ENCODE assay signal across 11 cellular contexts in the genomic region with DNA sequence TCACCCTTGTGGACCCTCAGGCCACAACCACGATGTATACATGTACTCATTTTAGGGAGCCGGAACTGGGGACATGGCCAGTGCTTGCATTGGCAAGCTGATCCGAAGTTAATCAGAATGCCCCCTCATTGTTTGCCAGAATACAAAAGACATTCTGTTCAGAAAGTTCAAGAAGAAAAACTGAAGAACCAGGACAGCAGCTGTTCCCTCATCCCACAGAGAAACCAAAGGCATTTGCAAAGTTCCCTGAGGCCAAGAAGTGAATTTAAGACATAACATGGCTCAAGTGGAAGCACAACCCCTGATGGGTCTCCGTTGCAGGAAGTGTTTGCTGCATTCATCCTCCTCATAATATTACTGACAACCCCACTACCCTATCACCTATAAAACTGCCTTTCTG.
A peak's percentile ranks its signal among the peaks of the same experiment; 100 is the strongest.
DNase-seq lines count a peak whose midpoint lies in the region; ATAC-seq, FAIRE-seq and TF ChIP-seq lines count a peak whose summit lies in the region.
"Had no signal": no experiment of that assay in that cellular context is flagged by ENCODE, and none has a peak within 500 bp of the region (broad histone marks: within the 10 kb centered on the region; RNA-seq: fewer than 3 reads in every experiment).

No MANE protein-coding gene starts in this region.

- H3K9ac ChIP-seq in kidney (ENCODE audit: low read length in 2 of 2): peak overlapping the region in 1 of 2 donors; percentile 68
- peak overlapping the region; percentile 88 to 94 (median 91) for H3K9ac ChIP-seq in skeletal muscle tissue (ENCODE audit: low read depth in 1 of 3, low read length in 3 of 3)

- no peak for FAIRE-seq in kidney (lab: Jason Lieb, UNC)

- intact Hi-C loops in MCF 10A (cut with micrococcal nuclease): no loop called here
- intact Hi-C loops in kidney (cut with DNase I): no loop called here

- ATAC-seq in GM21529 (IDR thresholded peaks at IDR 0.05; ENCODE audit: unreplicated experiment) (no peak), GM19467 (IDR thresholded peaks at IDR 0.05; ENCODE audit: unreplicated experiment) (no peak)

- H3K4me1 ChIP-seq in kidney (ENCODE audit: control insufficient read depth in 1 of 2, insufficient read depth in 1 of 2, low read depth in 1 of 2, low read length in 2 of 2) (peaks cover 13 to 28% of the 10 kb centered on the region in 2 donors), skeletal muscle tissue (ENCODE audit: control insufficient read depth in 3 of 3, insufficient read depth in 3 of 3, low read length in 3 of 3) (peaks cover 53 to 76% (median 55%) of the 10 kb centered on the region in 3 donors)
- no peaks in the 10 kb centered on the region for H3K4me1 ChIP-seq in effector memory CD4-positive, alpha-beta T cell (ENCODE audit: control insufficient read depth, insufficient read depth, low read length, poor library complexity, severe bottlenecking)

- peak overlapping the region; percentile 80 for H3K4me3 Mint-ChIP-seq in MCF 10A (ENCODE audit: unreplicated experiment)
- H3K4me3 Mint-ChIP-seq: activated CD4-positive, alpha-beta T cell treated with anti-CD3 and anti-CD28 coated beads, Interleukin-2, amount 10 ng/mL, durations not matched to agents 24 days and 14 days; central memory CD8-positive, alpha-beta T cell had no signal

- POLR2A ChIA-PET in MCF 10A (lab: Yijun Ruan, JAX): interaction anchor here (1.0 to 5.8 kb wide), 12 partner anchors 10 to 155 kb away, joined by 3 to 66 read pairs (median 8); partner anchors contain the start of genes RPL27A, TMEM9B and TRIM66

- H3K27me3 ChIP-seq in skeletal muscle tissue (ENCODE audit: control insufficient read depth in 3 of 3, insufficient read depth in 3 of 3, low read length in 3 of 3): no peaks in the 10 kb centered on the region
- no peaks in the 10 kb centered on the region for H3K27me3 ChIP-seq in effector memory CD4-positive, alpha-beta T cell (replicated peaks; ENCODE audit: control insufficient read depth, insufficient read depth, low read length, poor library complexity, severe bottlenecking)
- H3K27me3 ChIP-seq: MG63 had no signal

- CTCF ChIA-PET in MCF 10A (lab: Yijun Ruan, JAX): interaction anchor here (0.6 to 3.3 kb wide), 9 partner anchors 22 to 1349 kb away, joined by 3 to 16 read pairs (median 4); no protein-coding TSS in a partner anchor

- H3K27ac ChIP-seq in kidney (ENCODE audit: low read depth in 2 of 2, low read length in 2 of 2) (peak overlapping the region in 1 of 2 donors; percentile 33), skeletal muscle tissue (ENCODE audit: low read depth, low read length) (peak overlapping the region; percentile 88)
- H3K27ac ChIP-seq in effector memory CD4-positive, alpha-beta T cell (ENCODE audit: insufficient read depth, low read length, poor library complexity, severe bottlenecking): no peak overlapping the region

- H3K9me3 ChIP-seq in kidney (ENCODE audit: control insufficient read depth in 1 of 2, low read length in 2 of 2): no peaks in the 10 kb centered on the region
- no peaks in the 10 kb centered on the region for H3K9me3 ChIP-seq in skeletal muscle tissue (ENCODE audit: control insufficient read depth in 3 of 3, low read length in 3 of 3)
- H3K9me3 ChIP-seq in effector memory CD4-positive, alpha-beta T cell (ENCODE audit: control insufficient read depth, low read length): no peaks in the 10 kb centered on the region
- H3K9me3 ChIP-seq: MG63 had no signal

- BruUV-seq in MCF 10A (replicated peaks; lab: Mats Ljungman, UMichigan): no TSS peak

- DNase-seq in HCEC 1CT: peak; percentile 3
- no peak for DNase-seq in MCF 10A (ENCODE audit: unreplicated experiment)
- no peak for DNase-seq in kidney
- no peak for DNase-seq in effector memory CD4-positive, alpha-beta T cell
- DNase-seq in DMS153 (lab: John Stamatoyannopoulos, UW): no peak
- DNase-seq: activated CD4-positive, alpha-beta T cell treated with anti-CD3 and anti-CD28 coated beads, Interleukin-2, amount 10 ng/mL, durations not matched to agents 24 days and 14 days; MG63 had no signal

- peaks cover 37% of the 10 kb centered on the region for H3K4me1 Mint-ChIP-seq in MCF 10A (ENCODE audit: insufficient read depth, unreplicated experiment)

- H3K36me3 Mint-ChIP-seq in MCF 10A (ENCODE audit: insufficient read depth, unreplicated experiment): peaks cover 8% of the 10 kb centered on the region

- H3K36me3 ChIP-seq in kidney (ENCODE audit: control insufficient read depth in 1 of 2, insufficient read depth in 2 of 2, low read length in 2 of 2) (no peaks in the 10 kb centered on the region), skeletal muscle tissue (ENCODE audit: control insufficient read depth in 3 of 3, insufficient read depth in 3 of 3, low read length in 3 of 3) (no peaks in the 10 kb centered on the region)
- no peaks in the 10 kb centered on the region for H3K36me3 ChIP-seq in effector memory CD4-positive, alpha-beta T cell (ENCODE audit: control insufficient read depth, insufficient read depth, low read length)
- H3K36me3 ChIP-seq: MG63 had no signal

- H3K4me3 ChIP-seq in kidney (ENCODE audit: low read length in 2 of 2) (peak overlapping the region; percentile 64 to 83), skeletal muscle tissue (ENCODE audit: low read length in 3 of 3) (peak overlapping the region; percentile 85 to 92 (median 91))
- H3K4me3 ChIP-seq in effector memory CD4-positive, alpha-beta T cell (ENCODE audit: insufficient read depth, low read depth, low read length, poor library complexity, severe bottlenecking): no peak overlapping the region
- H3K4me3 ChIP-seq: MG63 had no signal

- no peak for TF ChIP-seq CTCF in MCF 10A (IDR thresholded peaks at IDR 0.05; ENCODE audit: unreplicated experiment)
- TF ChIP-seq CTCF in kidney (IDR thresholded peaks at IDR 0.05; ENCODE audit: borderline replicate concordance, extremely low read depth, insufficient read depth): no peak

- no peaks in the 10 kb centered on the region for H3K9me3 Mint-ChIP-seq in MCF 10A (ENCODE audit: unreplicated experiment)
- H3K9me3 Mint-ChIP-seq: activated CD4-positive, alpha-beta T cell treated with anti-CD3 and anti-CD28 coated beads, Interleukin-2, amount 10 ng/mL, durations not matched to agents 24 days and 14 days; central memory CD8-positive, alpha-beta T cell had no signal

- H3K27ac Mint-ChIP-seq in MCF 10A (ENCODE audit: low read depth, unreplicated experiment): peak overlapping the region; percentile 83
- H3K27ac Mint-ChIP-seq: activated CD4-positive, alpha-beta T cell treated with anti-CD3 and anti-CD28 coated beads, Interleukin-2, amount 10 ng/mL, durations not matched to agents 24 days and 14 days had no signal

- H3K27me3 Mint-ChIP-seq in MCF 10A (ENCODE audit: insufficient read depth, unreplicated experiment): no peaks in the 10 kb centered on the region
